Comparison of ENCODE assay signal across 8 cellular contexts in genomic region chr3:47380026-47380600, GRCh38. TPM values are rescaled to one million over a fixed set of nuclear protein-coding genes. Genes with fewer than 3 reads are reported as not detected.
A peak's percentile ranks its signal among the peaks of the same experiment; 100 is the strongest.
DNase-seq lines count a peak whose midpoint lies in the region; ATAC-seq, FAIRE-seq and TF ChIP-seq lines count a peak whose summit lies in the region.

No MANE protein-coding gene starts in this region.

- FAIRE-seq in H1 (lab: Jason Lieb, UNC), result no peak

- POLR2A ChIA-PET in H1 (lab: Charles Lee; ENCODE audit: partially characterized antibody), result interaction anchor here (0.6 to 2.1 kb wide), 19 partner anchors 8 to 479 kb away, joined by 3 to 9 read pairs (median 5); partner anchors contain the start of genes CCDC12, NBEAL2 and SETD2

- H3K23me2 ChIP-seq in H1 (ENCODE audit: low read depth, low read length), result peaks cover 8% of the 10 kb centered on the region

- peak overlapping the region; percentile 57 for H4K91ac ChIP-seq in H1 (replicated peaks; ENCODE audit: insufficient read length, low read length)

- peak in 1 of 3 experiments; percentile 12; a peak in 1 of 4 replicates for TF ChIP-seq CTCF in H1 (IDR thresholded peaks at IDR 0.05; ENCODE audit: control extremely low read depth in 1 of 3, insufficient read depth in 1 of 3, low read depth in 1 of 3, low read length in 3 of 3)

- TF ChIP-seq RAD21 in H1 (IDR thresholded peaks at IDR 0.05 in 1 of 2, conservative IDR thresholded peaks at IDR 0.05 in 1 of 2; ENCODE audit: low read depth in 2 of 2, low read length in 2 of 2), result no peak

- H3K4me3 ChIP-seq in MG63 (peak overlapping the region; percentile 87), H1 (ENCODE audit: extremely low read depth in 1 of 4, insufficient read depth in 2 of 4, low read depth in 3 of 4, low read length in 4 of 4) (peak overlapping the region; percentile 81 to 94 (median 88)), neuron (ENCODE audit: low read length) (peak overlapping the region; percentile 89)

- TF ChIP-seq POLR2A in H1 (IDR thresholded peaks at IDR 0.05; ENCODE audit: control extremely low read depth in 1 of 2, low read depth in 2 of 2, low read length in 2 of 2), result peak in 1 of 2 experiments; percentile 33; a peak in 1 of 3 replicates

- no peaks in the 10 kb centered on the region for H3K27me3 ChIP-seq in MG63
- no peaks in the 10 kb centered on the region for H3K27me3 ChIP-seq in H1 (replicated peaks in 1 of 4; ENCODE audit: control insufficient read depth in 3 of 4, extremely low read depth in 1 of 4, insufficient read depth in 3 of 4, low read length in 3 of 4)
- no peaks in the 10 kb centered on the region for H3K27me3 ChIP-seq in neuron (ENCODE audit: insufficient read depth, low read length)

- no peak overlapping the region for H2BK15ac ChIP-seq in H1 (ENCODE audit: low read length)

- H2BK12ac ChIP-seq in H1 (ENCODE audit: low read depth, low read length), result 0 out of 2 replicates have a peak overlapping the region, but pooled peaks have one; percentile 39

- peaks cover 3 to 5% (median 3%) of the 10 kb centered on the region in 4 experiments; a peak in 6 of 7 replicates for H3K4me1 ChIP-seq in H1 (replicated peaks in 1 of 4; ENCODE audit: control insufficient read depth in 3 of 4, insufficient read depth in 4 of 4, low read length in 3 of 4)
- H3K4me1 ChIP-seq in neuron (ENCODE audit: insufficient read depth, low read length), result peaks cover 14% of the 10 kb centered on the region

- no peak for TF ChIP-seq EP300 in H1 (IDR thresholded peaks at IDR 0.05; ENCODE audit: borderline replicate concordance in 1 of 2, low read depth in 2 of 2, low read length in 2 of 2)

- H3K79me1 ChIP-seq in H1 (ENCODE audit: low read depth, low read length), result peaks cover 4% of the 10 kb centered on the region

- no peak overlapping the region for H3K23ac ChIP-seq in H1 (ENCODE audit: insufficient read length)

- 14% methylated on average over 23 of the region's 23 CpGs; no CpG with 5 or more reads in 1 of the 2 experiments for WGBS in H1 (ENCODE audit: extremely low coverage in 1 of 2, insufficient coverage in 1 of 2, insufficient read length in 1 of 2, insufficient replicate concordance in 2 of 2, low coverage in 1 of 2, low lambda C conversion rate in 2 of 2, missing lambda C conversion rate in 1 of 2), 2 experiments

- CTCF ChIA-PET in H1 (lab: Charles Lee; ENCODE audit: partially characterized antibody), result interaction anchor here (0.9 to 1.1 kb wide), 2 partner anchors 41 to 115 kb away, joined by 3 to 4 read pairs; no protein-coding TSS in a partner anchor

- peak overlapping the region; percentile 5; the same call in 1 of the 2 replicates for H2AK5ac ChIP-seq in H1 (ENCODE audit: low read depth, low read length)

- intact Hi-C loops in sciatic nerve (cut with DNase I), result no loop called here

- peak overlapping the region; percentile 95 for H4K5ac ChIP-seq in H1 (ENCODE audit: insufficient read length, low read depth, low read length)

- H3K14ac ChIP-seq in H1 (ENCODE audit: insufficient read length), result no peak overlapping the region

- H2AFZ ChIP-seq in H1 (ENCODE audit: low read length), result peak overlapping the region; percentile 38
- peak overlapping the region; percentile 72 for H2AFZ ChIP-seq in neuron (ENCODE audit: low read depth, low read length)

- peak overlapping the region; percentile 96; the same call in 1 of the 2 replicates for H4K8ac ChIP-seq in H1 (ENCODE audit: extremely low read depth, insufficient read depth, low read length)

- no peak for DNase-seq in MG63
- DNase-seq in H1 (ENCODE audit: low read depth in 1 of 2, low spot score in 2 of 2), result no peak
- no peak for DNase-seq in sciatic nerve (ENCODE audit: low spot score)
- no peak for DNase-seq in midbrain (lab: John Stamatoyannopoulos, UW)

- peak overlapping the region; percentile 75 to 91 for H3K4me2 ChIP-seq in H1 (ENCODE audit: insufficient read depth in 1 of 2, low read depth in 2 of 2, low read length in 2 of 2)

- no peak overlapping the region for H2BK20ac ChIP-seq in H1 (ENCODE audit: low read length)

- H3K56ac ChIP-seq in H1 (replicated peaks; ENCODE audit: insufficient read length, low read depth, low read length), result peak overlapping the region; percentile 62

- ATAC-seq in GM18861 (IDR thresholded peaks at IDR 0.05; ENCODE audit: unreplicated experiment) (peak; percentile 5), sciatic nerve (no peak), HG03039 (IDR thresholded peaks at IDR 0.05; ENCODE audit: unreplicated experiment) (no peak), HG02970 (IDR thresholded peaks at IDR 0.05; ENCODE audit: low FRiP score, unreplicated experiment) (no peak)

- peak overlapping the region; percentile 90 for H3K18ac ChIP-seq in H1 (ENCODE audit: extremely low read depth, low read length)

- H3K9ac ChIP-seq in H1 (replicated peaks in 1 of 4; ENCODE audit: extremely low read depth in 1 of 4, low read depth in 3 of 4, low read length in 3 of 4), result peak overlapping the region; percentile 52 to 84 (median 80)

- no peaks in the 10 kb centered on the region for H3K36me3 ChIP-seq in MG63
- H3K36me3 ChIP-seq in H1 (ENCODE audit: control insufficient read depth in 2 of 4, insufficient read depth in 4 of 4, low read length in 3 of 4), result no peaks in the 10 kb centered on the region
- peaks cover 3% of the 10 kb centered on the region for H3K36me3 ChIP-seq in neuron (ENCODE audit: insufficient read depth, low read length)

- H3K9me3 ChIP-seq in MG63, result no peaks in the 10 kb centered on the region
- no peaks in the 10 kb centered on the region for H3K9me3 ChIP-seq in H1 (ENCODE audit: insufficient read depth in 2 of 2, low read depth in 1 of 2, low read length in 1 of 2)
- H3K9me3 ChIP-seq in neuron (ENCODE audit: low read length), result no peaks in the 10 kb centered on the region

- peak overlapping the region; percentile 91 for H2BK5ac ChIP-seq in H1 (ENCODE audit: low read depth, low read length)

- no peak overlapping the region for H2BK120ac ChIP-seq in H1 (replicated peaks; ENCODE audit: low read depth, low read length)

- peak overlapping the region; percentile 81 for H3K27ac ChIP-seq in H1 (ENCODE audit: low read depth, low read length)

- H3K4ac ChIP-seq in H1 (replicated peaks; ENCODE audit: insufficient read length, low read depth, low read length), result peak overlapping the region; percentile 90

- H4K20me1 ChIP-seq in H1 (replicated peaks in 1 of 2; ENCODE audit: control insufficient read depth in 1 of 2, insufficient read depth in 2 of 2, low read length in 2 of 2), result peaks cover 0 to 9% of the 10 kb centered on the region in 2 experiments

- peaks cover 3 to 27% of the 10 kb centered on the region in 2 experiments; a peak in 3 of 4 replicates for H3K79me2 ChIP-seq in H1 (ENCODE audit: control insufficient read depth in 1 of 2, insufficient read depth in 2 of 2, low read length in 2 of 2)

TF ChIP-seq in H1, 55 proteins besides CTCF, POLR2A, EP300 and RAD21:
- TF ChIP-seq MAX (IDR thresholded peaks at IDR 0.05) (peak; percentile 53; the same call in 1 of the 2 replicates), KDM4A (IDR thresholded peaks at IDR 0.05; ENCODE audit: low read depth, low read length, severe bottlenecking) (peak; percentile 36), EZH2 (IDR thresholded peaks at IDR 0.05; ENCODE audit: low read depth, low read length, severe bottlenecking) (no peak), RXRA (IDR thresholded peaks at IDR 0.05; ENCODE audit: insufficient read depth, low read depth, low read length) (no peak), PHF8 (conservative IDR thresholded peaks at IDR 0.05; ENCODE audit: low read depth, low read length) (peak; percentile 49), EGR1 (IDR thresholded peaks at IDR 0.05; ENCODE audit: borderline replicate concordance, low read depth, low read length) (no peak), BACH1 (IDR thresholded peaks at IDR 0.05; ENCODE audit: low read length) (peak; percentile 6; the same call in 1 of the 2 replicates), JUND (IDR thresholded peaks at IDR 0.05; ENCODE audit: low read length) (no peak), SP4 (IDR thresholded peaks at IDR 0.05; ENCODE audit: low read length) (no peak)

RNA-seq across cellular contexts. Expression of gene PTPN23, which starts 0.7 kb away (rescaled TPM):
- 3.8 and 5.4 TPM in 2 replicates for total RNA-seq in MG63 (2014; rRNA removed; shearing (Covaris generic); ENCODE audit: low replicate concordance)
- total RNA-seq in H1 (2021; fragmentation: NEBNext Ultra II Directional; extraction: Animal tissue kit (Norgen Biotek cat#: 25700)), result 44.1 and 46.7 TPM in 2 replicates
- 2.9 and 5.5 TPM in 2 replicates for polyA plus RNA-seq in H1 (2011; rRNA removed)
- polyA plus RNA-seq in H1 (2011; cell fraction: cytosol; rRNA removed), result 2.5 TPM
- polyA plus RNA-seq in H1 (2011; cell fraction: nucleus; rRNA removed), result 23.5 TPM
- polyA plus RNA-seq in H1 (2012, experiment 1 of 2), result 27.9 to 39.5 TPM (median 35.9 TPM) in 4 replicates
- polyA plus RNA-seq in H1 (2012, experiment 2 of 2), result 29.6 TPM
- 27.1 TPM for polyA plus RNA-seq in H1 (2013, experiment 1 of 2)
- 29.4 TPM for polyA plus RNA-seq in H1 (2013, experiment 2 of 2)
- 12.3 and 13.7 TPM in 2 replicates for polyA minus RNA-seq in H1 (2011; rRNA and poly(A)+ RNA removed)
- polyA minus RNA-seq in H1 (2011; cell fraction: cytosol; rRNA and poly(A)+ RNA removed), result 13.4 TPM
- polyA minus RNA-seq in H1 (2011; cell fraction: nucleus; rRNA and poly(A)+ RNA removed), result 23.1 TPM
- 53.7 TPM for total RNA-seq in sciatic nerve
